ENCODE assay signal across 17 cellular contexts in the genomic region with DNA sequence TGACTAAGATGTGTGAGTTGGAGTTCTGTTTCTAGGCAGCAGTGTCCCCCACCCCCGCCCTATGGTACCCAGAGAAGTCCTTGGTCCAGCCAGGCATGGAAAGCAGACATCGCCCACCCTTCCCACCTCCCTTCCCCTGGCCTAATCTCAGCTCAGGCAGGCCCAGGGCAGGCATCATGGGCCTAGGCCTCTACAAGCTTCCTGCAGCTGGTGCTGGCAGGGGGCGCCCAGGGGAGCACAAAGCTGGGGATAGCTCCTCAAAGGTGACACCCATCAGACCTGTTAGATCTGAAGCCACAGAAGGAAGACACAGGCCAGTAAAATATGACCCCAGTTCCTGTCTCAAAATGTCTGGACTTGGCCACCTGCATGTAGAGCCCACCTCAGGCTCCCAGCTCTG.
"Had no signal": no experiment of that assay in that cellular context is flagged by ENCODE, and none has a peak within 500 bp of the region (broad histone marks: within the 10 kb centered on the region; RNA-seq: fewer than 3 reads in every experiment).

No MANE protein-coding gene starts in this region.

- ATAC-seq: gastrocnemius medialis, heart right ventricle, left lobe of liver, natural killer cell, psoas muscle had no signal

- H3K36me3 Mint-ChIP-seq: mesothelial cell of epicardium had no signal

- H3K27me3 ChIP-seq: sigmoid colon had no signal

- H3K36me3 ChIP-seq: esophagus muscularis mucosa, gastrocnemius medialis, heart right ventricle, sigmoid colon had no signal

- DNase-seq: effector memory CD4-positive, alpha-beta T cell; gastrocnemius medialis; heart right ventricle; kidney glomerular epithelial cell; natural killer cell; psoas muscle; retina; sigmoid colon; stimulated activated CD4-positive, alpha-beta T cell treated with anti-CD3 and anti-CD28 coated beads, Interleukin-2, amount 100 ng/mL, for 24 hours; stimulated activated CD4-positive, alpha-beta T cell treated with anti-CD3 and anti-CD28 coated beads, Interleukin-4, amount 100 ng/mL, for 4 hours; stimulated activated naive CD4-positive, alpha-beta T cell treated with Interleukin-2 at 50 U/mL for 16 hours; trophoblast cell had no signal

- H3K9me3 ChIP-seq: gastrocnemius medialis had no signal

- H3K4me1 Mint-ChIP-seq: natural killer cell had no signal

- H3K4me3 ChIP-seq: esophagus muscularis mucosa, gastrocnemius medialis, heart right ventricle, psoas muscle, sigmoid colon, skin epidermis had no signal

- H3K27ac Mint-ChIP-seq: mesothelial cell of epicardium, natural killer cell had no signal

- H3K4me3 Mint-ChIP-seq: mesothelial cell of epicardium, natural killer cell had no signal

- H3K27ac ChIP-seq: esophagus muscularis mucosa, gastrocnemius medialis, heart right ventricle, parathyroid adenoma, psoas muscle, sigmoid colon, skin epidermis had no signal
